ENCODE assay signal across 13 cellular contexts in genomic region chr3:156489462-156489911, GRCh38.
A peak's percentile ranks its signal among the peaks of the same experiment; 100 is the strongest.
DNase-seq lines count a peak whose midpoint lies in the region; ATAC-seq and TF ChIP-seq lines count a peak whose summit lies in the region.
"Had no signal": no experiment of that assay in that cellular context is flagged by ENCODE, and none has a peak within 500 bp of the region (broad histone marks: within the 10 kb centered on the region; RNA-seq: fewer than 3 reads in every experiment).

No MANE protein-coding gene starts in this region.

- DNase-seq in AG10803 (ENCODE audit: low read depth) (peak; percentile 71), adipocyte (ENCODE audit: low read depth) (peak; percentile 65), foreskin keratinocyte (peak; percentile 21 to 61), NCI-H2227 (lab: John Stamatoyannopoulos, UW; ENCODE audit: unreplicated experiment) (no peak), globus pallidus (ENCODE audit: low spot score) (no peak), pons (ENCODE audit: low spot score) (no peak)
- DNase-seq in activated CD4-positive, alpha-beta T cell treated with anti-CD3 and anti-CD28 coated beads, Interleukin-2, amount 50 U/mL, for 48 hours = no peak
- DNase-seq: activated naive CD8-positive, alpha-beta T cell treated with anti-CD3 and anti-CD28 coated beads, Interleukin-2, amount 10 ng/mL, durations not matched to agents 7 days and 5 days; MV-4-11; NCI-H510A treated with DMSO at 0.1 percent for 48 hours; SHP77 treated with DMSO at 0.1 percent for 48 hours had no signal

- H3K27ac ChIP-seq in foreskin keratinocyte = peak overlapping the region; percentile 23

- no peak for TF ChIP-seq CTCF in AG10803 (conservative IDR thresholded peaks at IDR 0.05; ENCODE audit: low read length)
- no peak for TF ChIP-seq CTCF in foreskin keratinocyte (conservative IDR thresholded peaks at IDR 0.05)

- no peak overlapping the region for H3K9ac ChIP-seq in adipocyte (ENCODE audit: low read length)

- no peaks in the 10 kb centered on the region for H3K36me3 ChIP-seq in adipocyte (ENCODE audit: control insufficient read depth, insufficient read depth, low read length, severe bottlenecking)

- no peaks in the 10 kb centered on the region for H3K9me3 ChIP-seq in adipocyte (ENCODE audit: control insufficient read depth, low read length)

- H3K27me3 ChIP-seq in adipocyte (replicated peaks; ENCODE audit: control insufficient read depth, insufficient read depth, low read length) (no peaks in the 10 kb centered on the region), foreskin keratinocyte (no peaks in the 10 kb centered on the region)

- H3K4me3 ChIP-seq in AG10803 (ENCODE audit: low read length) (no peak overlapping the region), adipocyte (ENCODE audit: low read length) (peak overlapping the region; percentile 0)
- H3K4me3 ChIP-seq: lung had no signal

- peaks cover 32% of the 10 kb centered on the region for H3K4me1 ChIP-seq in adipocyte (ENCODE audit: control insufficient read depth, insufficient read depth, low read length)
- peaks cover 9% of the 10 kb centered on the region for H3K4me1 ChIP-seq in foreskin keratinocyte

- ATAC-seq in GM21390 (IDR thresholded peaks at IDR 0.05; ENCODE audit: unreplicated experiment) (peak; percentile 53), foreskin keratinocyte (peak; percentile 79)

Comparison
In these comparisons a context has a peak if more than half of its experiments do, and no peak if none do; other contexts are left out.
1. DNase-seq: peak in AG10803 (single experiment), adipocyte (single experiment) and foreskin keratinocyte (2 of 2); none in activated CD4-positive, alpha-beta T cell treated with anti-CD3 and anti-CD28 coated beads, Interleukin-2, amount 50 U/mL, for 48 hours (0 of 2), NCI-H2227 (single experiment), globus pallidus (single experiment) and pons (single experiment).